16 cellular contexts compared by ENCODE assay signal in the genomic region with DNA sequence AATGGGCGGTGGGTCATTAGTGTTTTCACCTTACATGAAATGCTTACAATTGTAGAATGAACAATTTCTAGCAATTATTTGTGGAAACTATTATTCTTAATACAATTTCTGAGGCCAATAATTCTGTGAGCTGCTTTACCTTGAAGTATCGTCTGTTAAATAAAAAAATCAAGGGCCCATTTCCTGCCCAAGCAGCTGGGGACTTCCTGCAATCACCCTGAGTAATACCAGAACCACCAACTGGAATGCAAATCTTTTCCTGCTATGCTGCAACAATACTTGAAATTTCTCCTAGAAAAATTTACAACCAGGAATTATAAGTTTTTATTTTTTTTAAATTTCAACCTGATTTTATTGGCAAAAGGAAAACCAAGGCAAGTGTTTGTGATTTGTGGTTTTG. TPM values are rescaled to one million over a fixed set of nuclear protein-coding genes. Genes with fewer than 3 reads are reported as not detected.
DNase-seq lines count a peak whose midpoint lies in the region; ATAC-seq, FAIRE-seq and TF ChIP-seq lines count a peak whose summit lies in the region.
"Had no signal": no experiment of that assay in that cellular context is flagged by ENCODE, and none has a peak within 500 bp of the region (broad histone marks: within the 10 kb centered on the region; RNA-seq: fewer than 3 reads in every experiment).

No MANE protein-coding gene starts in this region.

- no peak overlapping the region for H3K4me3 Mint-ChIP-seq in astrocyte (ENCODE audit: unreplicated experiment)

- no peaks in the 10 kb centered on the region for H3K9me3 Mint-ChIP-seq in astrocyte (ENCODE audit: unreplicated experiment)

- H3K9ac ChIP-seq in astrocyte (ENCODE audit: low read length) (no peak overlapping the region), mesendoderm (ENCODE audit: low read length) (no peak overlapping the region)

- WGBS in mesendoderm (ENCODE audit: extremely low coverage, insufficient coverage, low lambda C conversion rate): no CpG with 5 or more reads among the region's 2 CpGs

- H2BK120ac ChIP-seq in mesendoderm (ENCODE audit: low read depth, low read length): no peak overlapping the region

- no peaks in the 10 kb centered on the region for H3K36me3 Mint-ChIP-seq in astrocyte (ENCODE audit: low read depth, unreplicated experiment)

- no peak overlapping the region for H3K4ac ChIP-seq in mesendoderm (ENCODE audit: low read depth, low read length)

- no peak overlapping the region for H4K8ac ChIP-seq in mesendoderm (ENCODE audit: low read depth, low read length)

- H2AK5ac ChIP-seq in mesendoderm (ENCODE audit: low read length): no peak overlapping the region

- no peaks in the 10 kb centered on the region for H3K79me1 ChIP-seq in mesendoderm (ENCODE audit: low read length)

- H3K18ac ChIP-seq in mesendoderm (ENCODE audit: low read length): peak overlapping the region; percentile 63

- intact Hi-C loops in left ventricle myocardium superior (cut with micrococcal nuclease): no loop called here

- H3K4me2 ChIP-seq in astrocyte (ENCODE audit: low read length): no peak overlapping the region
- no peak overlapping the region for H3K4me2 ChIP-seq in mesendoderm (ENCODE audit: low read length)

- peaks cover 29% of the 10 kb centered on the region for H3K36me3 ChIP-seq in astrocyte (ENCODE audit: insufficient read depth, low read length)
- no peaks in the 10 kb centered on the region for H3K36me3 ChIP-seq in mesendoderm (ENCODE audit: control insufficient read depth, insufficient read depth, low read length)
- H3K36me3 ChIP-seq: MG63 had no signal

- H3K4me1 Mint-ChIP-seq in astrocyte (ENCODE audit: low read depth, unreplicated experiment): peaks cover 15% of the 10 kb centered on the region

- H3K27me3 ChIP-seq in astrocyte (ENCODE audit: insufficient read depth, low read length): no peaks in the 10 kb centered on the region
- no peaks in the 10 kb centered on the region for H3K27me3 ChIP-seq in mesendoderm (ENCODE audit: insufficient read depth, low read length, poor library complexity)
- H3K27me3 ChIP-seq: SJSA1 had no signal

- H3K23ac ChIP-seq in mesendoderm (ENCODE audit: low read length): no peak overlapping the region

- no peaks in the 10 kb centered on the region for H3K9me3 ChIP-seq in astrocyte (ENCODE audit: insufficient read depth, low read depth, low read length)
- H3K9me3 ChIP-seq: MG63, SJSA1 had no signal

- H2AFZ ChIP-seq in astrocyte (ENCODE audit: low read depth, low read length): no peak overlapping the region

- H3K4me3 ChIP-seq in astrocyte (ENCODE audit: insufficient read depth, low read depth, low read length) (no peak overlapping the region), mesendoderm (ENCODE audit: low read length) (no peak overlapping the region)
- H3K4me3 ChIP-seq: MG63, SJSA1 had no signal

- H3K4me1 ChIP-seq in astrocyte (ENCODE audit: insufficient read depth, low read length) (no peaks in the 10 kb centered on the region), mesendoderm (ENCODE audit: control insufficient read depth, low read depth, low read length) (no peaks in the 10 kb centered on the region)
- H3K4me1 ChIP-seq: SJSA1 had no signal

- no peak for FAIRE-seq in HTR-8/SVneo (lab: Jason Lieb, UNC)
- no peak for FAIRE-seq in astrocyte (lab: Jason Lieb, UNC)
- FAIRE-seq: HepG2 had no signal

- H4K5ac ChIP-seq in mesendoderm (ENCODE audit: low read length): no peak overlapping the region

- H4K20me1 ChIP-seq in astrocyte (ENCODE audit: insufficient read depth, low read length): no peaks in the 10 kb centered on the region

- H3K27ac ChIP-seq in astrocyte (ENCODE audit: low read depth, low read length) (no peak overlapping the region), mesendoderm (ENCODE audit: low read depth, low read length) (no peak overlapping the region)
- H3K27ac ChIP-seq: SJSA1 had no signal

- H3K79me2 ChIP-seq in astrocyte (ENCODE audit: insufficient read depth, low read length): peaks cover 3% of the 10 kb centered on the region
- no peaks in the 10 kb centered on the region for H3K79me2 ChIP-seq in mesendoderm (ENCODE audit: control insufficient read depth, insufficient read depth, low read length)

- peak overlapping the region; percentile 85 for H3K27ac Mint-ChIP-seq in astrocyte (ENCODE audit: unreplicated experiment)

- H3K27me3 Mint-ChIP-seq in astrocyte (ENCODE audit: low read depth, unreplicated experiment): no peaks in the 10 kb centered on the region

- no peak for ATAC-seq in left ventricle myocardium superior
- ATAC-seq: HepG2 had no signal

- H2BK5ac ChIP-seq in mesendoderm (ENCODE audit: low read length): no peak overlapping the region

- peak; percentile 35 for DNase-seq in Daoy (ENCODE audit: low read depth)
- DNase-seq in HTR-8/SVneo (ENCODE audit: insufficient read length, low spot score): peak; percentile 20
- DNase-seq in astrocyte (ENCODE audit: low read depth): no peak
- no peak for DNase-seq in mesendoderm
- DNase-seq in germinal center (ENCODE audit: low spot score): no peak
- DNase-seq in NCI-H2196 treated with DMSO at 0.1 percent for 48 hours (lab: John Stamatoyannopoulos, UW; ENCODE audit: unreplicated experiment): no peak
- no peak for DNase-seq in left ventricle myocardium superior
- DNase-seq: C1 segment of cervical spinal cord, KG1, MG63, NCI-H1092, NCI-H2107, NCI-H526 treated with DMSO at 0.1 percent for 48 hours, OCI-M1 had no signal

- no peak overlapping the region for H3K56ac ChIP-seq in mesendoderm (ENCODE audit: low read length)

- no peak overlapping the region for H2BK15ac ChIP-seq in mesendoderm (replicated peaks; ENCODE audit: low read depth)

- no peak for TF ChIP-seq CTCF in astrocyte (IDR thresholded peaks at IDR 0.05; ENCODE audit: insufficient read depth, low read depth, low read length)

RNA-seq across cellular contexts. Expression of gene ADAMTS16, which starts 52.6 kb away (rescaled TPM):
- total RNA-seq in Daoy (2014; rRNA removed; shearing (Covaris generic)): 10.7 and 11.6 TPM in 2 replicates
- total RNA-seq in astrocyte (5.7 and 11.4 TPM in 2 replicates), left ventricle myocardium superior (not detected)
- 5.5 TPM for polyA plus RNA-seq in mesendoderm (2013, experiment 1 of 2)
- 5.8 TPM for polyA plus RNA-seq in mesendoderm (2013, experiment 2 of 2)

Comparison
In these comparisons a context has a peak if more than half of its experiments do, and no peak if none do; other contexts are left out.
1. DNase-seq: peak in Daoy (single experiment) and HTR-8/SVneo (single experiment); none in astrocyte (single experiment), mesendoderm (single experiment), germinal center (single experiment), NCI-H2196 treated with DMSO at 0.1 percent for 48 hours (single experiment) and left ventricle myocardium superior (single experiment).